1 cellular context compared by ENCODE assay signal in genomic region chr6:108609276-108609769, GRCh38.
TF ChIP-seq lines count a peak whose summit lies in the region.

No MANE protein-coding gene starts in this region.

TF ChIP-seq in GM23338, 12 proteins besides CTCF, POLR2A, EP300 and RAD21 (continued from another document):
- TF ChIP-seq ETS1 (IDR thresholded peaks at IDR 0.05), result no peak
- TF ChIP-seq ZNF462 (CRISPR knock-in tag; IDR thresholded peaks at IDR 0.05), result no peak
- TF ChIP-seq CREB1 (CRISPR knock-in tag; IDR thresholded peaks at IDR 0.05; ENCODE audit: low read depth), result no peak
